Comparison of ENCODE assay signal across 1 cellular context in the genomic region with DNA sequence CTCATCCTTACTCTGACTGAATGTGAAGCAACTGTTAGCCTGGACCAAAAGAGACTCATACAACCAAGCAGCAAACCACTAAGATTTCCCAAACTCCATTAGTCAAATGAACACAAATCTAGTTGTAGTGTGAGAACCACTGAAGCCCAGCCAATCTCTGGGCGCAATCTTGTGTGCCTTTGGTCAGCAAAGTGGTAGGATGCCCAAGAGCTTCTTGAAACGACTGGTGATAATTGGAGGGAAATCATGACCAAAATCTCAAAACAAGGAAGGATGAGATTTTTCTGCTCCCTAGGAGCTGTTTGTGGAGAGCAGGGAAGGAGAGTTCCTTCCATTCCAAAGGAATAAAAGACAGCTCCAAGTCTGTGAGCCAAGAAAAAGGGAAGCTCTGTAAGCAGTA.
TF ChIP-seq lines count a peak whose summit lies in the region.

No MANE protein-coding gene starts in this region.

TF ChIP-seq in HepG2, 621 proteins besides CTCF, POLR2A, EP300 and RAD21:
- TF ChIP-seq ZC3H13 (CRISPR knock-in tag; IDR thresholded peaks at IDR 0.05) (peak; percentile 66; the same call in 1 of the 2 replicates), RBM22 (optimal IDR thresholded peaks at IDR 0.05; ENCODE audit: low read length) (peak; percentile 96), POLR2G (IDR thresholded peaks at IDR 0.05; ENCODE audit: low read depth, low read length) (peak; percentile 59), MAF1 (CRISPR knock-in tag; IDR thresholded peaks at IDR 0.05; ENCODE audit: borderline replicate concordance) (no peak), POLR2AphosphoS5 (IDR thresholded peaks at IDR 0.05; ENCODE audit: low read depth, low read length) (0 out of 2 replicates have a peak, but pooled peaks have one; percentile 39), ZSCAN25 (CRISPR knock-in tag; IDR thresholded peaks at IDR 0.05) (no peak), ZNF350 (CRISPR knock-in tag; IDR thresholded peaks at IDR 0.05; ENCODE audit: borderline replicate concordance, low read depth) (no peak), PAF1 (CRISPR knock-in tag; IDR thresholded peaks at IDR 0.05) (peak; percentile 88), NONO (IDR thresholded peaks at IDR 0.05) (no peak), NONO (CRISPR knock-in tag; conservative IDR thresholded peaks at IDR 0.05) (peak; percentile 28; the same call in 1 of the 2 replicates), MBD4 (IDR thresholded peaks at IDR 0.05; ENCODE audit: borderline replicate concordance, low read length) (0 out of 2 replicates have a peak, but pooled peaks have one; percentile 37)
